Comparison of ENCODE assay signal across 8 cellular contexts in genomic region chr12:11758838-11759509, GRCh38.
A peak's percentile ranks its signal among the peaks of the same experiment; 100 is the strongest.
DNase-seq lines count a peak whose midpoint lies in the region; ATAC-seq and TF ChIP-seq lines count a peak whose summit lies in the region.

No MANE protein-coding gene starts in this region.

- H3K9me3 ChIP-seq in CD4-positive, CD25-positive, alpha-beta regulatory T cell (ENCODE audit: control insufficient read depth in 2 of 2, low read length in 2 of 2), result no peaks in the 10 kb centered on the region
- no peaks in the 10 kb centered on the region for H3K9me3 ChIP-seq in mucosa of descending colon

- peaks cover 13% of the 10 kb centered on the region for H3K36me3 ChIP-seq in CD4-positive, CD25-positive, alpha-beta regulatory T cell (ENCODE audit: control insufficient read depth, insufficient read depth, low read length)
- H3K36me3 ChIP-seq in mucosa of descending colon (ENCODE audit: low read depth), result no peaks in the 10 kb centered on the region

- no peaks in the 10 kb centered on the region for H3K27me3 Mint-ChIP-seq in CD4-positive, CD25-positive, alpha-beta regulatory T cell

- no peak overlapping the region for H3K27ac ChIP-seq in CD4-positive, CD25-positive, alpha-beta regulatory T cell (ENCODE audit: insufficient read depth, low read length, poor library complexity, severe bottlenecking)

- peak overlapping the region in 2 of 4 donors; percentile 7 to 64 for H3K4me3 Mint-ChIP-seq in CD4-positive, CD25-positive, alpha-beta regulatory T cell

- no peak overlapping the region for H3K4me3 ChIP-seq in CD4-positive, CD25-positive, alpha-beta regulatory T cell (ENCODE audit: low read depth, low read length)
- H3K4me3 ChIP-seq in mucosa of descending colon, result no peak overlapping the region

- H3K27me3 ChIP-seq in CD4-positive, CD25-positive, alpha-beta regulatory T cell (ENCODE audit: control insufficient read depth, insufficient read depth, low read length), result no peaks in the 10 kb centered on the region

- peaks cover 9% of the 10 kb centered on the region for H3K4me1 ChIP-seq in CD4-positive, CD25-positive, alpha-beta regulatory T cell (ENCODE audit: control insufficient read depth, insufficient read depth, low read length, poor library complexity, severe bottlenecking)
- peaks cover 39% of the 10 kb centered on the region for H3K4me1 ChIP-seq in mucosa of descending colon (ENCODE audit: low read depth)

- intact Hi-C loops in mucosa of descending colon (cut with DNase I, micrococcal nuclease), result no loop called here

- H3K9me3 Mint-ChIP-seq in CD4-positive, CD25-positive, alpha-beta regulatory T cell, result no peaks in the 10 kb centered on the region

- peak in 1 of 2 donors; percentile 47 for ATAC-seq in CD4-positive, CD25-positive, alpha-beta regulatory T cell (ENCODE audit: low read depth in 2 of 2)
- ATAC-seq in GM21619 (IDR thresholded peaks at IDR 0.05; ENCODE audit: unreplicated experiment) (peak; percentile 31), mucosa of descending colon (peak; percentile 17)

- peak overlapping the region; percentile 53 to 89 (median 74) for H3K27ac Mint-ChIP-seq in CD4-positive, CD25-positive, alpha-beta regulatory T cell

- H3K4me1 Mint-ChIP-seq in CD4-positive, CD25-positive, alpha-beta regulatory T cell, result peaks cover 15 to 33% (median 28%) of the 10 kb centered on the region in 4 donors

- H3K36me3 Mint-ChIP-seq in CD4-positive, CD25-positive, alpha-beta regulatory T cell, result peaks cover 17% of the 10 kb centered on the region

- in situ Hi-C loops in KBM-7 (cut with MboI; ENCODE audit: low pct_unique_long_range_greater_than_20kb, low sequenced_read_pairs), result no loop called here

- DNase-seq in CD4-positive, CD25-positive, alpha-beta regulatory T cell, result peak in 2 of 3 donors; percentile 2 to 23
- DNase-seq in amniotic epithelial cell (ENCODE audit: low read depth), result peak; percentile 49
- DNase-seq in mucosa of descending colon, result peak in 1 of 3 donors; percentile 57
- DNase-seq in kidney tubule cell (ENCODE audit: low spot score), result no peak
- no peak for DNase-seq in KBM-7
- DNase-seq in NCI-H1930 (lab: John Stamatoyannopoulos, UW), result no peak
- DNase-seq in globus pallidus (ENCODE audit: low spot score), result no peak

- TF ChIP-seq CTCF in mucosa of descending colon (IDR thresholded peaks at IDR 0.05), result no peak

Comparison
In these comparisons a context has a peak if more than half of its experiments do, and no peak if none do; other contexts are left out.
1. DNase-seq: peak in CD4-positive, CD25-positive, alpha-beta regulatory T cell (2 of 3) and amniotic epithelial cell (single experiment); none in kidney tubule cell (single experiment), KBM-7 (single experiment), NCI-H1930 (0 of 2) and globus pallidus (single experiment).